ENCODE assay signal across 14 cellular contexts in genomic region chr6:148866657-148867268, GRCh38.
DNase-seq lines count a peak whose midpoint lies in the region; ATAC-seq and TF ChIP-seq lines count a peak whose summit lies in the region.
"Had no signal": no experiment of that assay in that cellular context is flagged by ENCODE, and none has a peak within 500 bp of the region (broad histone marks: within the 10 kb centered on the region; RNA-seq: fewer than 3 reads in every experiment).

No MANE protein-coding gene starts in this region.

- peaks cover 86% of the 10 kb centered on the region for H3K4me1 Mint-ChIP-seq in WTC11

- H3K27ac Mint-ChIP-seq in WTC11 = peak overlapping the region; percentile 46
- H3K27ac Mint-ChIP-seq: CD8-positive, alpha-beta T cell had no signal

- in situ Hi-C loops in KBM-7 (cut with MboI; ENCODE audit: low pct_unique_long_range_greater_than_20kb, low sequenced_read_pairs) = no loop called here

- no peak overlapping the region for H3K4me3 Mint-ChIP-seq in WTC11
- H3K4me3 Mint-ChIP-seq: CD8-positive, alpha-beta T cell had no signal

- H3K36me3 ChIP-seq in upper lobe of right lung (no peaks in the 10 kb centered on the region), left lung (no peaks in the 10 kb centered on the region)
- H3K36me3 ChIP-seq: ascending aorta, Peyer's patch had no signal

- H3K4me1 ChIP-seq in upper lobe of right lung (no peaks in the 10 kb centered on the region), left lung (no peaks in the 10 kb centered on the region)
- H3K4me1 ChIP-seq: Peyer's patch had no signal

- no peaks in the 10 kb centered on the region for H3K36me3 Mint-ChIP-seq in WTC11
- H3K36me3 Mint-ChIP-seq: CD8-positive, alpha-beta T cell had no signal

- H3K27ac ChIP-seq in upper lobe of right lung = no peak overlapping the region
- H3K27ac ChIP-seq in left lung = no peak overlapping the region
- H3K27ac ChIP-seq: ascending aorta had no signal

- H3K27me3 Mint-ChIP-seq in WTC11 (ENCODE audit: low read depth) = no peaks in the 10 kb centered on the region

- DNase-seq in WTC11 (ENCODE audit: low spot score) (no peak), upper lobe of right lung (no peak), KBM-7 (no peak), left lung (no peak)
- DNase-seq in activated naive CD4-positive, alpha-beta T cell treated with Interleukin-2 at 50 U/mL for 16 hours = no peak
- DNase-seq: activated CD4-positive, alpha-beta T cell treated with anti-CD3 and anti-CD28 coated beads for 4 hours; CD8-positive, alpha-beta T cell; kidney; NCI-H1092 treated with DMSO at 0.1 percent for 48 hours had no signal

- no peak for TF ChIP-seq CTCF in WTC11 (IDR thresholded peaks at IDR 0.05)
- no peak for TF ChIP-seq CTCF in upper lobe of right lung (IDR thresholded peaks at IDR 0.05)
- TF ChIP-seq CTCF in left lung (IDR thresholded peaks at IDR 0.05) = no peak

- H3K9me3 ChIP-seq in upper lobe of right lung = no peaks in the 10 kb centered on the region
- no peaks in the 10 kb centered on the region for H3K9me3 ChIP-seq in left lung
- H3K9me3 ChIP-seq: ascending aorta, Peyer's patch had no signal

- POLR2A ChIA-PET in WTC11 (lab: Charles Lee) = no interaction called here

- intact Hi-C loops in upper lobe of right lung (cut with DNase I) (no loop called here), left lung (cut with DNase I) (no loop called here)

- CTCF ChIA-PET in WTC11 (lab: Charles Lee) = interaction anchor here (1.3 kb wide), 1 partner anchor 288 kb away, joined by 3 read pairs; no protein-coding TSS in a partner anchor

- ATAC-seq in GM18505 (IDR thresholded peaks at IDR 0.05; ENCODE audit: unreplicated experiment) (peak; percentile 99), GM21390 (IDR thresholded peaks at IDR 0.05; ENCODE audit: unreplicated experiment) (peak; percentile 100), HG03064 (IDR thresholded peaks at IDR 0.05; ENCODE audit: low read depth, unreplicated experiment) (peak; percentile 99), WTC11 (no peak), upper lobe of right lung (no peak), left lung (no peak)
- ATAC-seq: CD8-positive, alpha-beta T cell had no signal

- no peak for TF ChIP-seq POLR2A in GM18505 (IDR thresholded peaks at IDR 0.05; ENCODE audit: borderline replicate concordance, extremely low read depth, insufficient read depth, insufficient read length)

- H3K27me3 ChIP-seq in upper lobe of right lung = no peaks in the 10 kb centered on the region
- no peaks in the 10 kb centered on the region for H3K27me3 ChIP-seq in left lung
- H3K27me3 ChIP-seq: ascending aorta, Peyer's patch had no signal

- 0 out of 2 replicates have a peak, but pooled peaks cover under 1% of the 10 kb centered on the region for H3K9me3 Mint-ChIP-seq in WTC11
- H3K9me3 Mint-ChIP-seq: CD8-positive, alpha-beta T cell had no signal

- H3K4me3 ChIP-seq in upper lobe of right lung = no peak overlapping the region
- no peak overlapping the region for H3K4me3 ChIP-seq in left lung
- H3K4me3 ChIP-seq: ascending aorta, Peyer's patch had no signal

TF ChIP-seq in WTC11, 78 proteins besides CTCF, POLR2A, EP300 and RAD21:
- TF ChIP-seq MLX (CRISPR knock-in tag; IDR thresholded peaks at IDR 0.05) (no peak), IRF2 (CRISPR knock-in tag; IDR thresholded peaks at IDR 0.05; ENCODE audit: borderline replicate concordance, low read depth) (no peak), SP1 (CRISPR knock-in tag; conservative IDR thresholded peaks at IDR 0.05) (no peak), OVOL2 (CRISPR knock-in tag; IDR thresholded peaks at IDR 0.05; ENCODE audit: borderline replicate concordance) (no peak), ZBTB43 (CRISPR knock-in tag; IDR thresholded peaks at IDR 0.05) (no peak), PRDM15 (CRISPR knock-in tag; IDR thresholded peaks at IDR 0.05) (no peak)

Comparison
In these comparisons a context has a peak if more than half of its experiments do, and no peak if none do; other contexts are left out.
1. ATAC-seq: peak in GM18505 (single experiment), GM21390 (single experiment) and HG03064 (single experiment); none in WTC11 (single experiment), upper lobe of right lung (single experiment) and left lung (single experiment).